ENCODE assay signal across 23 cellular contexts in the genomic region with DNA sequence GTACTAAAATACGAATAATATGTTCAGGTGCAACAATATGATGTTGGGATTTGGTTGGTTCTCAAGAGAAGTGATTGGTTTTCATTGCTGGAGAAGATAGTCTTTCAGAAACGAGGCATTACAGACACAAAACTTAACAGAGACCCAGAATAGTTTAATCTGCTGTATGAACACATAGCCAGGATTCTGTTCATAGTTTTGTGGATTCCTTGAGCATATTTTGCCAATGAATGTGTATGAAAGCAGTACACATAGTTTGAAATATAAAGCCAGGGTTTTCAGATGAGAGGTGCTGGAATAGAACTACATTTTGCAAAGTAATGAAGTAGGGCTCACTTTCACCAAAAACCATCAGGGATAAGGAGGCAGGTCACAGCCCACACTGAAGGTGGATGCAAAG.
"Had no signal": no experiment of that assay in that cellular context is flagged by ENCODE, and none has a peak within 500 bp of the region (broad histone marks: within the 10 kb centered on the region; RNA-seq: fewer than 3 reads in every experiment).

No MANE protein-coding gene starts in this region.

- H3K36me3 ChIP-seq: brain microvascular endothelial cell, esophagus squamous epithelium, lower lobe of right lung, tibial artery had no signal

- H3K9me3 ChIP-seq: esophagus squamous epithelium, lower lobe of right lung, tibial artery had no signal

- ATAC-seq: activated CD4-positive, alpha-beta T cell treated with anti-CD3 and anti-CD28 coated beads for 36 hours; left colon; lower lobe of right lung; T-cell; WTC11 had no signal

- H3K4me3 ChIP-seq: esophagus squamous epithelium, lower lobe of right lung, tibial artery had no signal

- DNase-seq: activated CD4-positive, alpha-beta memory T cell treated with anti-CD3 and anti-CD28 coated beads for 36 hours; activated CD4-positive, alpha-beta T cell treated with anti-CD3 and anti-CD28 coated beads for 36 hours; activated naive CD4-positive, alpha-beta T cell; activated naive CD8-positive, alpha-beta T cell treated with anti-CD3 and anti-CD28 coated beads for 36 hours; activated T-cell treated with anti-CD3 and anti-CD28 coated beads for 4 hours; brain microvascular endothelial cell; cortex of kidney; effector memory CD4-positive, alpha-beta T cell; esophagus squamous epithelium; foreskin melanocyte; glutamatergic neuron; hippocampal formation; islet precursor cell; left colon; lower lobe of right lung; nephron progenitor cell; nucleus accumbens; stimulated activated CD4-positive, alpha-beta T cell treated with anti-CD3 and anti-CD28 coated beads, Interleukin-2, amount 100 ng/mL, for 24 hours; stimulated activated naive CD4-positive, alpha-beta T cell treated with Interleukin-2 at 50 U/mL for 16 hours; substantia nigra; T-cell; tibial artery had no signal

- H3K27me3 ChIP-seq: brain microvascular endothelial cell, esophagus squamous epithelium, tibial artery had no signal

- H3K27ac ChIP-seq: brain microvascular endothelial cell, esophagus squamous epithelium, lower lobe of right lung, tibial artery had no signal
